Comparison of ENCODE assay signal across 9 cellular contexts in genomic region chr7:47763063-47763974, GRCh38.
DNase-seq lines count a peak whose midpoint lies in the region; ATAC-seq, FAIRE-seq and TF ChIP-seq lines count a peak whose summit lies in the region.
"Had no signal": no experiment of that assay in that cellular context is flagged by ENCODE, and none has a peak within 500 bp of the region (broad histone marks: within the 10 kb centered on the region; RNA-seq: fewer than 3 reads in every experiment).

No MANE protein-coding gene starts in this region.

- H3K4me3 ChIP-seq in mammary epithelial cell (replicated peaks in 1 of 3; ENCODE audit: insufficient read depth in 1 of 3, low read depth in 2 of 3, low read length in 3 of 3) (no peak overlapping the region), pancreas (no peak overlapping the region)

- intact Hi-C loops in mammary epithelial cell (cut with micrococcal nuclease) (no loop called here), pancreas (cut with DNase I) (no loop called here)

- H3K9me3 ChIP-seq in mammary epithelial cell (replicated peaks; ENCODE audit: insufficient read depth, low read length) (no peaks in the 10 kb centered on the region), pancreas (no peaks in the 10 kb centered on the region)

- H3K36me3 Mint-ChIP-seq in activated T-cell treated with anti-CD3 and anti-CD28 coated beads, Interleukin-2, amount 50 U/mL, for 24 hours (ENCODE audit: low read depth), result no peaks in the 10 kb centered on the region
- H3K36me3 Mint-ChIP-seq: activated naive CD4-positive, alpha-beta T cell treated with anti-CD3 and anti-CD28 coated beads, Interleukin-2, amount 50 U/mL, for 24 hours had no signal

- TF ChIP-seq CTCF in mammary epithelial cell (conservative IDR thresholded peaks at IDR 0.05 in 1 of 2, IDR thresholded peaks at IDR 0.05 in 1 of 2; ENCODE audit: extremely low read depth in 1 of 2, insufficient read depth in 1 of 2, low read depth in 1 of 2, low read length in 2 of 2), result no peak
- TF ChIP-seq CTCF in pancreas (IDR thresholded peaks at IDR 0.05), result no peak

- no peaks in the 10 kb centered on the region for H4K20me1 ChIP-seq in mammary epithelial cell (ENCODE audit: insufficient read depth, low read length)

- ATAC-seq in pancreas (peak in 3 of 4 donors; percentile 81 to 90 (median 84)), GM18909 (IDR thresholded peaks at IDR 0.05; ENCODE audit: poor library complexity, unreplicated experiment) (no peak)

- DNase-seq in ELF-1 (ENCODE audit: low read depth, low spot score) (peak; percentile 72), NCI-H2029 (lab: John Stamatoyannopoulos, UW) (peak; percentile 31), mammary epithelial cell (peak; percentile 45), pancreas (no peak), T-helper 2 cell (no peak), OCI-M2 (lab: John Stamatoyannopoulos, UW; ENCODE audit: unreplicated experiment) (no peak)
- DNase-seq in activated T-cell treated with anti-CD3 and anti-CD28 coated beads, Interleukin-2, amount 50 U/mL, for 24 hours, result no peak

- H3K9ac ChIP-seq in mammary epithelial cell (ENCODE audit: insufficient read depth, low read length), result no peak overlapping the region

- 91% methylated on average over 9 of the region's 9 CpGs for WGBS in mammary epithelial cell (ENCODE audit: low coverage, missing lambda C conversion rate)
- 45 to 54% methylated on average over 9 of the region's 9 CpGs for WGBS in pancreas, 2 donors

- dilution Hi-C loops in mammary epithelial cell (cut with HindIII; ENCODE audit: low sequenced_read_pairs), result no loop called here

- H3K9me3 Mint-ChIP-seq in activated T-cell treated with anti-CD3 and anti-CD28 coated beads, Interleukin-2, amount 50 U/mL, for 24 hours, result no peaks in the 10 kb centered on the region

- no peaks in the 10 kb centered on the region for H3K79me2 ChIP-seq in mammary epithelial cell (ENCODE audit: insufficient read depth, low read length)

- H3K36me3 ChIP-seq in mammary epithelial cell (ENCODE audit: insufficient read depth, low read length) (no peaks in the 10 kb centered on the region), pancreas (no peaks in the 10 kb centered on the region)

- no peaks in the 10 kb centered on the region for H3K27me3 Mint-ChIP-seq in activated T-cell treated with anti-CD3 and anti-CD28 coated beads, Interleukin-2, amount 50 U/mL, for 24 hours

- no peak overlapping the region for H3K27ac Mint-ChIP-seq in activated T-cell treated with anti-CD3 and anti-CD28 coated beads, Interleukin-2, amount 50 U/mL, for 24 hours
- H3K27ac Mint-ChIP-seq: activated naive CD4-positive, alpha-beta T cell treated with anti-CD3 and anti-CD28 coated beads, Interleukin-2, amount 50 U/mL, for 24 hours had no signal

- no TSS peak for BruUV-seq in mammary epithelial cell (replicated peaks; lab: Mats Ljungman, UMichigan)

- H3K27me3 ChIP-seq in mammary epithelial cell (ENCODE audit: insufficient read depth, low read length), result no peaks in the 10 kb centered on the region
- no peaks in the 10 kb centered on the region for H3K27me3 ChIP-seq in pancreas

- no peak overlapping the region for H3K4me3 Mint-ChIP-seq in activated T-cell treated with anti-CD3 and anti-CD28 coated beads, Interleukin-2, amount 50 U/mL, for 24 hours
- H3K4me3 Mint-ChIP-seq: activated naive CD4-positive, alpha-beta T cell treated with anti-CD3 and anti-CD28 coated beads, Interleukin-2, amount 50 U/mL, for 24 hours had no signal

- H3K4me1 Mint-ChIP-seq in activated T-cell treated with anti-CD3 and anti-CD28 coated beads, Interleukin-2, amount 50 U/mL, for 24 hours (ENCODE audit: low read depth), result no peaks in the 10 kb centered on the region
- H3K4me1 Mint-ChIP-seq: activated naive CD4-positive, alpha-beta T cell treated with anti-CD3 and anti-CD28 coated beads, Interleukin-2, amount 50 U/mL, for 24 hours had no signal

- in situ Hi-C loops in mammary epithelial cell (cut with MboI; ENCODE audit: low sequenced_read_pairs in 2 of 2), result no loop called here

- H3K4me2 ChIP-seq in mammary epithelial cell (ENCODE audit: insufficient read depth, low read depth, low read length), result no peak overlapping the region

- H2AFZ ChIP-seq in mammary epithelial cell (ENCODE audit: low read depth, low read length), result peak overlapping the region; percentile 72

- no peak for FAIRE-seq in pancreas (lab: Jason Lieb, UNC)

- H3K27ac ChIP-seq in mammary epithelial cell (ENCODE audit: insufficient read depth, low read depth, low read length), result no peak overlapping the region
- H3K27ac ChIP-seq in pancreas, result peak overlapping the region in 3 of 4 donors; percentile 16 to 60 (median 35)

- CTCF ChIA-PET in mammary epithelial cell (lab: Charles Lee; ENCODE audit: low non-redundant PET), result interaction anchor here (0.5 to 0.8 kb wide), 2 partner anchors 16 to 327 kb away, joined by 3 to 6 read pairs; no protein-coding TSS in a partner anchor

- H3K4me1 ChIP-seq in mammary epithelial cell (ENCODE audit: insufficient read depth, low read length) (peaks cover 18% of the 10 kb centered on the region), pancreas (peaks cover 0 to 4% (median 0%) of the 10 kb centered on the region in 3 donors)

Comparison
In these comparisons a context has a peak if more than half of its experiments do, and no peak if none do; other contexts are left out.
1. DNase-seq: peak in ELF-1 (single experiment), NCI-H2029 (single experiment) and mammary epithelial cell (single experiment); none in pancreas (0 of 6), activated T-cell treated with anti-CD3 and anti-CD28 coated beads, Interleukin-2, amount 50 U/mL, for 24 hours (single experiment), T-helper 2 cell (0 of 5) and OCI-M2 (single experiment).